ENCODE assay signal across 8 cellular contexts in the genomic region with DNA sequence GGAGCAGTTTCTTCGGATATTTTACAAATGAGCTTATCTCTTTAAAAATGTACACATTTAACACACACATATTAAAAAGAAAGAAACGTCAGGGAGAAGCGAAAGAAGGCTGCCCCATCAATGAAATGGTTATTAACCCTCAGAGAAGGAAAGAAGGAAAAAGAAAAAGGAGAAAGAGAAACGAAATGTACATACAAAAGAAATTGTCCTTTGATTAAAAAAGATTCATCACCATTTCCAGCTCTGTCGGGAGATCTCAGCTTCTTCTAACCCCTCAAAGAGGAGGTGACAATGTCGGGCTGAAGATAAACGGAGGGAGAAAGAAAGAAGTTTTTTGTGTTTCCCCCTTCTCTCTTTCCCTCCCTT. TPM values are rescaled to one million over a fixed set of nuclear protein-coding genes. Genes with fewer than 3 reads are reported as not detected.
A peak's percentile ranks its signal among the peaks of the same experiment; 100 is the strongest.
DNase-seq lines count a peak whose midpoint lies in the region; ATAC-seq and TF ChIP-seq lines count a peak whose summit lies in the region.

No MANE protein-coding gene starts in this region.

- no peak for TF ChIP-seq RAD21 in IMR-90 (IDR thresholded peaks at IDR 0.05; ENCODE audit: low read length)

- peaks cover 0 to under 1% of the 10 kb centered on the region in 2 donors for H3K36me3 Mint-ChIP-seq in naive B cell

- peak overlapping the region; percentile 96 to 99 (median 97) for H3K4me3 Mint-ChIP-seq in naive B cell

- H2BK20ac ChIP-seq in IMR-90 (ENCODE audit: low read depth, low read length), result 0 out of 2 replicates have a peak overlapping the region, but pooled peaks have one; percentile 22

- H3K27me3 Mint-ChIP-seq in naive B cell, result no peaks in the 10 kb centered on the region

- H3K4me3 ChIP-seq in ACC112 (ENCODE audit: low read depth, low read length) (peak overlapping the region; percentile 95), IMR-90 (ENCODE audit: insufficient read depth, low read depth, low read length) (peak overlapping the region; percentile 73), choroid plexus epithelial cell (ENCODE audit: low read depth, low read length) (peak overlapping the region; percentile 68)

- H3K23ac ChIP-seq in IMR-90 (ENCODE audit: low read depth, low read length), result peak overlapping the region; percentile 31; the same call in 1 of the 2 replicates

- DNase-seq in IMR-90, result no peak
- DNase-seq in choroid plexus epithelial cell (ENCODE audit: low read depth), result no peak
- no peak for DNase-seq in naive B cell
- no peak for DNase-seq in LoVo (ENCODE audit: low spot score)
- DNase-seq in NOMO-1 treated with DMSO at 0.1 percent for 48 hours (lab: John Stamatoyannopoulos, UW; ENCODE audit: unreplicated experiment), result no peak

- BruUV-seq in IMR-90 (replicated peaks; lab: Mats Ljungman, UMichigan), result no TSS peak

- no peak overlapping the region for H2BK15ac ChIP-seq in IMR-90 (ENCODE audit: low read depth, low read length)

- H3K9me1 ChIP-seq in IMR-90 (ENCODE audit: insufficient read depth, low read length), result no peaks in the 10 kb centered on the region

- CTCF ChIA-PET in IMR-90 (lab: Yijun Ruan, JAX), result interaction anchor here (1.2 kb wide), 2 partner anchors 152 to 373 kb away, joined by 3 to 8 read pairs; no protein-coding TSS in a partner anchor

- no CpG with 5 or more reads among the region's 7 CpGs for WGBS in IMR-90 (ENCODE audit: extremely low coverage in 2 of 2, insufficient read length in 1 of 2), 2 experiments

- peak overlapping the region; percentile 57 to 77; a peak in 3 of 4 replicates for H4K8ac ChIP-seq in IMR-90 (ENCODE audit: low read depth in 2 of 2, low read length in 2 of 2)

- H3K27ac ChIP-seq in ACC112 (ENCODE audit: low read depth, low read length), result peak overlapping the region; percentile 75
- peak overlapping the region; percentile 93 for H3K27ac ChIP-seq in IMR-90 (ENCODE audit: insufficient read depth, low read length)

- H3K56ac ChIP-seq in IMR-90 (ENCODE audit: extremely low read depth, insufficient read depth, low read length), result peak overlapping the region; percentile 42

- POLR2A ChIA-PET in IMR-90 (lab: Charles Lee; ENCODE audit: unreplicated experiment), result no interaction called here

- no peak for ATAC-seq in IMR-90 (ENCODE audit: low read depth)
- ATAC-seq in naive B cell (ENCODE audit: low read depth in 2 of 2), result no peak
- ATAC-seq in GM21723 (IDR thresholded peaks at IDR 0.05; ENCODE audit: unreplicated experiment), result no peak
- ATAC-seq in GM18519 (IDR thresholded peaks at IDR 0.05; ENCODE audit: low FRiP score, unreplicated experiment), result no peak

- no peak overlapping the region for H2AK9ac ChIP-seq in IMR-90 (replicated peaks; ENCODE audit: low read depth, low read length, poor library complexity)

- peak overlapping the region; percentile 94 for H3K18ac ChIP-seq in IMR-90 (ENCODE audit: low read depth, low read length)

- no peaks in the 10 kb centered on the region for H3K9me3 Mint-ChIP-seq in naive B cell

- H3K9ac ChIP-seq in IMR-90 (ENCODE audit: low read depth, low read length), result peak overlapping the region; percentile 95

- peak overlapping the region; percentile 66 for H3K4ac ChIP-seq in IMR-90 (ENCODE audit: low read depth, low read length)

- peaks cover 28% of the 10 kb centered on the region for H3K4me1 ChIP-seq in ACC112 (ENCODE audit: control insufficient read depth, insufficient read depth, low read length, unreplicated experiment)
- no peaks in the 10 kb centered on the region for H3K4me1 ChIP-seq in IMR-90 (ENCODE audit: control insufficient read depth, insufficient read depth, low read length)

- H3K27ac Mint-ChIP-seq in naive B cell, result peak overlapping the region; percentile 83 to 98 (median 96)

- H2AK5ac ChIP-seq in IMR-90 (ENCODE audit: low read depth, low read length), result no peak overlapping the region

- intact Hi-C loops in IMR-90 (cut with micrococcal nuclease), result loop anchor here (1.0 to 5.0 kb wide), 5 partner anchors 127 to 288 kb away; no protein-coding TSS in a partner anchor

- H4K5ac ChIP-seq in IMR-90 (ENCODE audit: low read depth, low read length), result peak overlapping the region; percentile 30

- H2AFZ ChIP-seq in ACC112 (ENCODE audit: low read length, unreplicated experiment), result peak overlapping the region; percentile 63
- peak overlapping the region; percentile 86 for H2AFZ ChIP-seq in IMR-90 (replicated peaks; ENCODE audit: low read length, poor library complexity)

- in situ Hi-C loops in IMR-90 (cut with MboI; ENCODE audit: low sequenced_read_pairs), result loop anchor here (10.0 kb wide), 2 partner anchors 375 to 465 kb away; no protein-coding TSS in a partner anchor

- peaks cover 53% of the 10 kb centered on the region for H3K79me2 ChIP-seq in ACC112 (ENCODE audit: control insufficient read depth, insufficient read depth, low read length, unreplicated experiment)

- H2BK120ac ChIP-seq in IMR-90 (ENCODE audit: low read depth, low read length), result peak overlapping the region; percentile 75

- no peaks in the 10 kb centered on the region for H4K20me1 ChIP-seq in IMR-90 (ENCODE audit: insufficient read depth, low read length)

- peak overlapping the region; percentile 85 for H3K4me2 ChIP-seq in IMR-90 (ENCODE audit: low read depth, low read length)

- H4K91ac ChIP-seq in IMR-90 (ENCODE audit: insufficient read depth, low read depth, low read length), result peak overlapping the region; percentile 66

- H3K4me1 Mint-ChIP-seq in naive B cell, result peaks cover 37 to 47% (median 46%) of the 10 kb centered on the region in 3 donors

- TF ChIP-seq POLR2A in IMR-90 (IDR thresholded peaks at IDR 0.05; ENCODE audit: low read depth, low read length), result no peak

- H3K9me3 ChIP-seq in IMR-90 (ENCODE audit: control insufficient read depth, insufficient read depth, low read length), result no peaks in the 10 kb centered on the region

- H3K27me3 ChIP-seq in ACC112 (ENCODE audit: insufficient read depth, low read length) (no peaks in the 10 kb centered on the region), IMR-90 (ENCODE audit: control insufficient read depth, insufficient read depth, low read length) (no peaks in the 10 kb centered on the region)

- peak overlapping the region; percentile 98 for H2BK5ac ChIP-seq in IMR-90 (ENCODE audit: low read depth, low read length, poor library complexity, severe bottlenecking)

- H3K79me1 ChIP-seq in IMR-90 (ENCODE audit: low read depth in 1 of 2, low read length in 2 of 2), result peaks cover 8 to 9% of the 10 kb centered on the region in 2 experiments

- dilution Hi-C loops in IMR-90 (cut with HindIII; ENCODE audit: low sequenced_read_pairs, unreplicated experiment), result no loop called here

- H3K36me3 ChIP-seq in ACC112 (ENCODE audit: insufficient read depth, low read length) (peaks cover 3% of the 10 kb centered on the region; the same call in 1 of the 2 replicates), IMR-90 (ENCODE audit: control insufficient read depth, insufficient read depth, low read length) (no peaks in the 10 kb centered on the region)

- TF ChIP-seq CTCF in IMR-90 (conservative IDR thresholded peaks at IDR 0.05; ENCODE audit: low read depth, low read length) (no peak), choroid plexus epithelial cell (conservative IDR thresholded peaks at IDR 0.05; ENCODE audit: low read depth, low read length) (no peak)

- H3K14ac ChIP-seq in IMR-90 (replicated peaks; ENCODE audit: low read depth, low read length), result peak overlapping the region; percentile 48; the same call in 1 of the 2 replicates

TF ChIP-seq in IMR-90, 13 proteins besides CTCF, POLR2A, EP300 and RAD21:
- TF ChIP-seq RFX5 (IDR thresholded peaks at IDR 0.05; ENCODE audit: low read depth, low read length), result no peak
- TF ChIP-seq ELK1 (IDR thresholded peaks at IDR 0.05; ENCODE audit: borderline replicate concordance, low read depth, low read length), result no peak
- TF ChIP-seq MAZ (IDR thresholded peaks at IDR 0.05; ENCODE audit: borderline replicate concordance, low read depth, low read length), result no peak
TF ChIP-seq in IMR-90: peak in this region for 0.

RNA-seq across cellular contexts. Expression of gene IKZF2, which starts 1.5 kb away (rescaled TPM):
- total RNA-seq in IMR-90 (2012; rRNA removed), result 19.4 and 25.5 TPM in 2 replicates
- 2.1 TPM in 2 replicates for polyA plus RNA-seq in IMR-90 (2012; rRNA removed)
- polyA plus RNA-seq in IMR-90 (2012; cell fraction: cytosol; rRNA removed), result 0.44 and 0.75 TPM in 2 replicates
- polyA plus RNA-seq in IMR-90 (2012; cell fraction: nucleus; rRNA removed; ENCODE audit: low replicate concordance), result 1.5 and 7.5 TPM in 2 replicates
- 1 to 10 TPM in 5 of 6 donors, under 1 TPM in 1; 0.59 to 6.8 (median 4.5) TPM for polyA plus RNA-seq in naive B cell (ENCODE audit: low read depth in 6 of 6)
